3 cellular contexts compared by ENCODE assay signal in the genomic region with DNA sequence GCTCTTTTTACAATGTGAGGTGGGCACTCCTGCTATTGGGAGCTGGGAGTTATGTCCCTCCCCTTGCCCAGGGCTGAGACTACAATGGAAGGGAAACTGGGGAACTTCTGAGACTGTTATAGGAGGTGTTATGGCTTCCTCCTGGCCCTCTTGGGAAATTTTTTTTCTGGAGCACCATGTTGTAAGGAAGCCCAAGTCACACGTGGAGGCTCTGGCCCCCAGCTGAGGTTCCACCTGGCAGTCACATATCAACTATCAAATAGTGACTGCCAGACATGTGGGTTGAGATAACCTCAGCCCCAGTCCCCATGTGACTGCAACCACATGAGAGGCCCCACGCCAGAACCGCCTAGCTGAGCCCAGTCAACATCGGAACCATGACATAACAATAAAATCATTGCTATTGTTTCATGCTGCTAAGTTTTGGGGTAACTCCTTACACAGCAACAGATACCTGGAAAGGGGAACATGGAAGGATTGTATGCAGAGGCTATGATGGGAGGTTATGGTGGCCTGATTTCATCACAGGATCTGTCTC.
TF ChIP-seq lines count a peak whose summit lies in the region.

No MANE protein-coding gene starts in this region.

TF ChIP-seq in SK-N-SH treated with all-trans-retinoic acid at 6 μM for 48 hours, 23 proteins besides CTCF, POLR2A, EP300 and RAD21:
- TF ChIP-seq, protein P1, sequence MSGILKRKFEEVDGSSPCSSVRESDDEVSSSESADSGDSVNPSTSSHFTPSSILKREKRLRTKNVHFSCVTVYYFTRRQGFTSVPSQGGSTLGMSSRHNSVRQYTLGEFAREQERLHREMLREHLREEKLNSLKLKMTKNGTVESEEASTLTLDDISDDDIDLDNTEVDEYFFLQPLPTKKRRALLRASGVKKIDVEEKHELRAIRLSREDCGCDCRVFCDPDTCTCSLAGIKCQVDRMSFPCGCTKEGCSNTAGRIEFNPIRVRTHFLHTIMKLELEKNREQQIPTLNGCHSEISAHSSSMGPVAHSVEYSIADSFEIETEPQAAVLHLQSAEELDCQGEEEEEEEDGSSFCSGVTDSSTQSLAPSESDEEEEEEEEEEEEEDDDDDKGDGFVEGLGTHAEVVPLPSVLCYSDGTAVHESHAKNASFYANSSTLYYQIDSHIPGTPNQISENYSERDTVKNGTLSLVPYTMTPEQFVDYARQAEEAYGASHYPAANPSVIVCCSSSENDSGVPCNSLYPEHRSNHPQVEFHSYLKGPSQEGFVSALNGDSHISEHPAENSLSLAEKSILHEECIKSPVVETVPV (CRISPR knock-in tag; IDR thresholded peaks at IDR 0.05) = no peak
- TF ChIP-seq ZFP3 (CRISPR knock-in tag; IDR thresholded peaks at IDR 0.05) (no peak), ZNF565 (CRISPR knock-in tag; conservative IDR thresholded peaks at IDR 0.05; ENCODE audit: low read depth) (peak; percentile 96), RARB (CRISPR knock-in tag; IDR thresholded peaks at IDR 0.05) (no peak), ZNF70 (CRISPR knock-in tag; IDR thresholded peaks at IDR 0.05) (no peak), TCF4 (CRISPR knock-in tag; IDR thresholded peaks at IDR 0.05; ENCODE audit: borderline replicate concordance) (no peak)

TF ChIP-seq in SK-N-SH, 30 proteins besides CTCF, POLR2A, EP300 and RAD21 (continued from another document):
- TF ChIP-seq, protein P2, sequence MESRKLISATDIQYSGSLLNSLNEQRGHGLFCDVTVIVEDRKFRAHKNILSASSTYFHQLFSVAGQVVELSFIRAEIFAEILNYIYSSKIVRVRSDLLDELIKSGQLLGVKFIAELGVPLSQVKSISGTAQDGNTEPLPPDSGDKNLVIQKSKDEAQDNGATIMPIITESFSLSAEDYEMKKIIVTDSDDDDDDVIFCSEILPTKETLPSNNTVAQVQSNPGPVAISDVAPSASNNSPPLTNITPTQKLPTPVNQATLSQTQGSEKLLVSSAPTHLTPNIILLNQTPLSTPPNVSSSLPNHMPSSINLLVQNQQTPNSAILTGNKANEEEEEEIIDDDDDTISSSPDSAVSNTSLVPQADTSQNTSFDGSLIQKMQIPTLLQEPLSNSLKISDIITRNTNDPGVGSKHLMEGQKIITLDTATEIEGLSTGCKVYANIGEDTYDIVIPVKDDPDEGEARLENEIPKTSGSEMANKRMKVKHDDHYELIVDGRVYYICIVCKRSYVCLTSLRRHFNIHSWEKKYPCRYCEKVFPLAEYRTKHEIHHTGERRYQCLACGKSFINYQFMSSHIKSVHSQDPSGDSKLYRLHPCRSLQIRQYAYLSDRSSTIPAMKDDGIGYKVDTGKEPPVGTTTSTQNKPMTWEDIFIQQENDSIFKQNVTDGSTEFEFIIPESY (IDR thresholded peaks at IDR 0.05; ENCODE audit: borderline replicate concordance, low read depth) = no peak
- TF ChIP-seq NRF1 (IDR thresholded peaks at IDR 0.05; ENCODE audit: low read depth, low read length) = no peak
- TF ChIP-seq FOXJ3 (CRISPR knock-in tag; IDR thresholded peaks at IDR 0.05) = no peak
- no peak for TF ChIP-seq ELF1 (IDR thresholded peaks at IDR 0.05)
- no peak for TF ChIP-seq TAF1 (IDR thresholded peaks at IDR 0.05; ENCODE audit: borderline replicate concordance, low read depth, low read length)

TF ChIP-seq in HEK293, 187 proteins besides CTCF, POLR2A, EP300 and RAD21 (continued from another document):
- no peak for TF ChIP-seq BCL6B (tag by site-specific recombination; IDR thresholded peaks at IDR 0.05)
- TF ChIP-seq, protein P3, sequence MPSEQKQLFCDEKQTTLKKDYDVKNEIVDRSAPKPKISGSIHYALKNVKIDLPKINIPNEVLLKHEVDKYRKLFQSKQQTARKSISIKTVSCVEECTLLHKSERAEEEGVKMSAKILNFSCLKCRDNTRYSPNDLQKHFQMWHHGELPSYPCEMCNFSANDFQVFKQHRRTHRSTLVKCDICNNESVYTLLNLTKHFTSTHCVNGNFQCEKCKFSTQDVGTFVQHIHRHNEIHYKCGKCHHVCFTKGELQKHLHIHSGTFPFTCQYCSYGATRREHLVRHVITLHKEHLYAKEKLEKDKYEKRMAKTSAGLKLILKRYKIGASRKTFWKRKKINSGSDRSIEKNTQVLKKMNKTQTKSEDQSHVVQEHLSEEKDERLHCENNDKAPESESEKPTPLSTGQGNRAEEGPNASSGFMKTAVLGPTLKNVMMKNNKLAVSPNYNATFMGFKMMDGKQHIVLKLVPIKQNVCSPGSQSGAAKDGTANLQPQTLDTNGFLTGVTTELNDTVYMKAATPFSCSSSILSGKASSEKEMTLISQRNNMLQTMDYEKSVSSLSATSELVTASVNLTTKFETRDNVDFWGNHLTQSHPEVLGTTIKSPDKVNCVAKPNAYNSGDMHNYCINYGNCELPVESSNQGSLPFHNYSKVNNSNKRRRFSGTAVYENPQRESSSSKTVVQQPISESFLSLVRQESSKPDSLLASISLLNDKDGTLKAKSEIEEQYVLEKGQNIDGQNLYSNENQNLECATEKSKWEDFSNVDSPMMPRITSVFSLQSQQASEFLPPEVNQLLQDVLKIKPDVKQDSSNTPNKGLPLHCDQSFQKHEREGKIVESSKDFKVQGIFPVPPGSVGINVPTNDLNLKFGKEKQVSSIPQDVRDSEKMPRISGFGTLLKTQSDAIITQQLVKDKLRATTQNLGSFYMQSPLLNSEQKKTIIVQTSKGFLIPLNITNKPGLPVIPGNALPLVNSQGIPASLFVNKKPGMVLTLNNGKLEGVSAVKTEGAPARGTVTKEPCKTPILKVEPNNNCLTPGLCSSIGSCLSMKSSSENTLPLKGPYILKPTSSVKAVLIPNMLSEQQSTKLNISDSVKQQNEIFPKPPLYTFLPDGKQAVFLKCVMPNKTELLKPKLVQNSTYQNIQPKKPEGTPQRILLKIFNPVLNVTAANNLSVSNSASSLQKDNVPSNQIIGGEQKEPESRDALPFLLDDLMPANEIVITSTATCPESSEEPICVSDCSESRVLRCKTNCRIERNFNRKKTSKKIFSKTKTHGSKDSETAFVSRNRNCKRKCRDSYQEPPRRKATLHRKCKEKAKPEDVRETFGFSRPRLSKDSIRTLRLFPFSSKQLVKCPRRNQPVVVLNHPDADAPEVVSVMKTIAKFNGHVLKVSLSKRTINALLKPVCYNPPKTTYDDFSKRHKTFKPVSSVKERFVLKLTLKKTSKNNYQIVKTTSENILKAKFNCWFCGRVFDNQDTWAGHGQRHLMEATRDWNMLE (tag by site-specific recombination; conservative IDR thresholded peaks at IDR 0.05; ENCODE audit: low read depth) = no peak
- no peak for TF ChIP-seq HOXA7 (CRISPR knock-in tag; IDR thresholded peaks at IDR 0.05; ENCODE audit: borderline replicate concordance)
- no peak for TF ChIP-seq ZNF449 (tag by site-specific recombination; IDR thresholded peaks at IDR 0.05)
